Comparison of ENCODE assay signal across 24 cellular contexts in genomic region chr6:153145591-153145990, GRCh38. TPM values are rescaled to one million over a fixed set of nuclear protein-coding genes. Genes with fewer than 3 reads are reported as not detected.
A peak's percentile ranks its signal among the peaks of the same experiment; 100 is the strongest.
DNase-seq lines count a peak whose midpoint lies in the region; FAIRE-seq and TF ChIP-seq lines count a peak whose summit lies in the region.
"Had no signal": no experiment of that assay in that cellular context is flagged by ENCODE, and none has a peak within 500 bp of the region (broad histone marks: within the 10 kb centered on the region; RNA-seq: fewer than 3 reads in every experiment).

No MANE protein-coding gene starts in this region.

- no peak for FAIRE-seq in H1 (lab: Jason Lieb, UNC)
- FAIRE-seq: HepG2, small intestine had no signal

- H3K4ac ChIP-seq in H1 (replicated peaks; ENCODE audit: insufficient read length, low read depth, low read length): no peak overlapping the region

- no peak overlapping the region for H3K4me2 ChIP-seq in H1 (ENCODE audit: insufficient read depth in 1 of 2, low read depth in 2 of 2, low read length in 2 of 2)

- H3K56ac ChIP-seq in H1 (replicated peaks; ENCODE audit: insufficient read length, low read depth, low read length): no peak overlapping the region

- H2BK5ac ChIP-seq in H1 (ENCODE audit: low read depth, low read length): no peak overlapping the region

- no peak overlapping the region for H2BK120ac ChIP-seq in H1 (replicated peaks; ENCODE audit: low read depth, low read length)

- H3K27me3 ChIP-seq in H1 (replicated peaks in 1 of 4; ENCODE audit: control insufficient read depth in 3 of 4, extremely low read depth in 1 of 4, insufficient read depth in 3 of 4, low read length in 3 of 4) (no peaks in the 10 kb centered on the region), dorsolateral prefrontal cortex (peaks cover 0 to 4% (median 0%) of the 10 kb centered on the region in 45 donors)
- H3K27me3 ChIP-seq: cardiac muscle cell, SJCRH30, suprapubic skin, uterus had no signal

- DNase-seq in DMS79 treated with DMSO at 0.1 percent for 48 hours (lab: John Stamatoyannopoulos, UW) (peak; percentile 94), NCI-H146 (lab: John Stamatoyannopoulos, UW) (peak; percentile 69), NCI-H345 treated with DMSO at 0.1 percent for 48 hours (lab: John Stamatoyannopoulos, UW; ENCODE audit: unreplicated experiment) (peak; percentile 96), H1 (ENCODE audit: low read depth in 1 of 2, low spot score in 2 of 2) (no peak), dorsolateral prefrontal cortex (no peak), GDM1 (lab: John Stamatoyannopoulos, UW) (no peak), GM10248 (ENCODE audit: extremely low spot score) (no peak)
- DNase-seq: activated CD4-positive, alpha-beta T cell treated with anti-CD3 and anti-CD28 coated beads for 4 hours; activated naive CD4-positive, alpha-beta T cell treated with anti-CD3 and anti-CD28 coated beads, Interleukin-2, amount 10 ng/mL, durations not matched to agents 7 days and 5 days; activated T-cell treated with anti-CD3 and anti-CD28 coated beads, Interleukin-2, amount 50 U/mL, for 72 hours; anterior cingulate cortex; DMS 273 treated with DMSO at 0.1 percent for 48 hours; GOT3; NCI-H1048; psoas muscle; SJCRH30; small intestine; stimulated activated CD4-positive, alpha-beta T cell treated with anti-CD3 and anti-CD28 coated beads, Interleukin-2, amount 100 ng/mL, for 24 hours; uterus had no signal

- no peak overlapping the region for H2BK20ac ChIP-seq in H1 (ENCODE audit: low read length)

- no peak overlapping the region for H2BK12ac ChIP-seq in H1 (ENCODE audit: low read depth, low read length)

- no peak overlapping the region; the same call in 1 of the 2 replicates for H3K18ac ChIP-seq in H1 (ENCODE audit: extremely low read depth, low read length)

- H2AK5ac ChIP-seq in H1 (ENCODE audit: low read depth, low read length): no peak overlapping the region

- no peak overlapping the region for H4K91ac ChIP-seq in H1 (replicated peaks; ENCODE audit: insufficient read length, low read length)

- TF ChIP-seq RAD21 in H1 (IDR thresholded peaks at IDR 0.05 in 1 of 2, conservative IDR thresholded peaks at IDR 0.05 in 1 of 2; ENCODE audit: low read depth in 2 of 2, low read length in 2 of 2): no peak

- no peak overlapping the region for H4K5ac ChIP-seq in H1 (ENCODE audit: insufficient read length, low read depth, low read length)

- intact Hi-C loops in dorsolateral prefrontal cortex (cut with DNase I): no loop called here

- TF ChIP-seq POLR2A in H1 (IDR thresholded peaks at IDR 0.05; ENCODE audit: control extremely low read depth in 1 of 2, low read depth in 2 of 2, low read length in 2 of 2): no peak

- H3K4me3 ChIP-seq in H1 (ENCODE audit: extremely low read depth in 1 of 4, insufficient read depth in 2 of 4, low read depth in 3 of 4, low read length in 4 of 4) (no peak overlapping the region), dorsolateral prefrontal cortex (no peak overlapping the region)
- H3K4me3 ChIP-seq: cardiac muscle cell, psoas muscle, SJCRH30, suprapubic skin, uterus had no signal

- no peak for TF ChIP-seq EP300 in H1 (IDR thresholded peaks at IDR 0.05; ENCODE audit: borderline replicate concordance in 1 of 2, low read depth in 2 of 2, low read length in 2 of 2)

- no peaks in the 10 kb centered on the region for H3K36me3 ChIP-seq in H1 (ENCODE audit: control insufficient read depth in 2 of 4, insufficient read depth in 4 of 4, low read length in 3 of 4)
- H3K36me3 ChIP-seq: cardiac muscle cell, SJCRH30, suprapubic skin, uterus had no signal

- H4K8ac ChIP-seq in H1 (ENCODE audit: extremely low read depth, insufficient read depth, low read length): no peak overlapping the region

- CTCF ChIA-PET in H1 (lab: Charles Lee; ENCODE audit: partially characterized antibody) (interaction anchor here (1.0 to 1.6 kb wide), 6 partner anchors 9 to 411 kb away, joined by 3 to 6 read pairs (median 4); no protein-coding TSS in a partner anchor), GM10248 (lab: Yijun Ruan, JAX) (interaction anchor here (1.0 kb wide), 1 partner anchor 9 kb away, joined by 3 read pairs; no protein-coding TSS in a partner anchor)

- H3K4me1 ChIP-seq in H1 (replicated peaks in 1 of 4; ENCODE audit: control insufficient read depth in 3 of 4, insufficient read depth in 4 of 4, low read length in 3 of 4): peaks cover 0 to 3% (median 0%) of the 10 kb centered on the region in 4 experiments; a peak in 2 of 7 replicates
- H3K4me1 ChIP-seq: psoas muscle, SJCRH30, suprapubic skin, uterus had no signal

- no peaks in the 10 kb centered on the region for H3K79me1 ChIP-seq in H1 (ENCODE audit: low read depth, low read length)

- no peak overlapping the region for H3K9ac ChIP-seq in H1 (replicated peaks in 1 of 4; ENCODE audit: extremely low read depth in 1 of 4, low read depth in 3 of 4, low read length in 3 of 4)

- no peaks in the 10 kb centered on the region for H3K79me2 ChIP-seq in H1 (ENCODE audit: control insufficient read depth in 1 of 2, insufficient read depth in 2 of 2, low read length in 2 of 2)

- 0 out of 2 replicates have a peak overlapping the region, but pooled peaks have one; percentile 45 for H2AFZ ChIP-seq in H1 (ENCODE audit: low read length)

- POLR2A ChIA-PET in H1 (lab: Charles Lee; ENCODE audit: partially characterized antibody) (no interaction called here), GM10248 (lab: Yijun Ruan, JAX) (no interaction called here)

- H3K23me2 ChIP-seq in H1 (ENCODE audit: low read depth, low read length): no peaks in the 10 kb centered on the region

- H3K9me3 ChIP-seq in H1 (ENCODE audit: insufficient read depth in 2 of 2, low read depth in 1 of 2, low read length in 1 of 2): no peaks in the 10 kb centered on the region
- H3K9me3 ChIP-seq: psoas muscle, suprapubic skin had no signal

- 91% methylated on average over 4 of the region's 4 CpGs; no CpG with 5 or more reads in 1 of the 2 experiments for WGBS in H1 (ENCODE audit: extremely low coverage in 1 of 2, insufficient coverage in 1 of 2, insufficient read length in 1 of 2, insufficient replicate concordance in 2 of 2, low coverage in 1 of 2, low lambda C conversion rate in 2 of 2, missing lambda C conversion rate in 1 of 2), 2 experiments

- H3K14ac ChIP-seq in H1 (ENCODE audit: insufficient read length): no peak overlapping the region

- H2BK15ac ChIP-seq in H1 (ENCODE audit: low read length): no peak overlapping the region

- no peak overlapping the region for H3K27ac ChIP-seq in H1 (ENCODE audit: low read depth, low read length)
- no peak overlapping the region for H3K27ac ChIP-seq in dorsolateral prefrontal cortex
- H3K27ac ChIP-seq: cardiac muscle cell, HL-60, psoas muscle, SJCRH30, suprapubic skin, uterus had no signal

- no peak overlapping the region for H3K23ac ChIP-seq in H1 (ENCODE audit: insufficient read length)

- no peaks in the 10 kb centered on the region for H4K20me1 ChIP-seq in H1 (replicated peaks in 1 of 2; ENCODE audit: control insufficient read depth in 1 of 2, insufficient read depth in 2 of 2, low read length in 2 of 2)

- TF ChIP-seq CTCF in H1 (IDR thresholded peaks at IDR 0.05; ENCODE audit: control extremely low read depth in 1 of 3, insufficient read depth in 1 of 3, low read depth in 1 of 3, low read length in 3 of 3) (peak in 1 of 3 experiments; percentile 43; a peak in 2 of 4 replicates), dorsolateral prefrontal cortex (IDR thresholded peaks at IDR 0.05 in 54 of 56, conservative IDR thresholded peaks at IDR 0.05 in 2 of 56; ENCODE audit: low read depth in 1 of 56, partially characterized antibody in 56 of 56) (no peak), GM10248 (IDR thresholded peaks at IDR 0.05; ENCODE audit: control extremely low read depth, extremely low read depth, low read depth, missing control alignments) (no peak)

TF ChIP-seq in H1, 55 proteins besides CTCF, POLR2A, EP300 and RAD21:
- TF ChIP-seq TCF12 (IDR thresholded peaks at IDR 0.05; ENCODE audit: low read depth, low read length): peak; percentile 68; the same call in 1 of the 2 replicates
- no peak for TF ChIP-seq POU5F1 (IDR thresholded peaks at IDR 0.05; ENCODE audit: low read depth, low read length)
- TF ChIP-seq E2F6 (IDR thresholded peaks at IDR 0.05): no peak

RNA-seq across cellular contexts. Expression of gene RGS17, which starts 14.5 kb away (rescaled TPM):
- total RNA-seq in H1 (2021; fragmentation: NEBNext Ultra II Directional; extraction: Animal tissue kit (Norgen Biotek cat#: 25700)): 10.7 and 12.2 TPM in 2 replicates
- 2.0 and 2.3 TPM in 2 replicates for polyA plus RNA-seq in H1 (2011; rRNA removed)
- 2.4 TPM for polyA plus RNA-seq in H1 (2011; cell fraction: cytosol; rRNA removed)
- polyA plus RNA-seq in H1 (2011; cell fraction: nucleus; rRNA removed): 4.0 TPM
- 1.9 to 4.3 TPM (median 2.4 TPM) in 4 replicates for polyA plus RNA-seq in H1 (2012, experiment 1 of 2)
- 0.54 TPM for polyA plus RNA-seq in H1 (2012, experiment 2 of 2)
- 11.1 TPM for polyA plus RNA-seq in H1 (2013, experiment 1 of 2)
- polyA plus RNA-seq in H1 (2013, experiment 2 of 2): 9.0 TPM
- 6.2 and 6.8 TPM in 2 replicates for polyA minus RNA-seq in H1 (2011; rRNA and poly(A)+ RNA removed)
- 6.7 TPM for polyA minus RNA-seq in H1 (2011; cell fraction: cytosol; rRNA and poly(A)+ RNA removed)
- 18.0 TPM for polyA minus RNA-seq in H1 (2011; cell fraction: nucleus; rRNA and poly(A)+ RNA removed)
- 10 to 100 TPM in 53 of 120 experiments, 1 to 10 TPM in 67; 2.8 to 18.3 (median 9.5) TPM for total RNA-seq in dorsolateral prefrontal cortex
- total RNA-seq: activated T-cell treated with anti-CD3 and anti-CD28 coated beads, Interleukin-2, amount 50 U/mL, for 72 hours; HepG2; T-helper 1 cell treated with Interleukin-12 subunit alpha and Interleukin-12 subunit beta and Interleukin-4 antibody, amounts not matched to agents 30 ng/mL and 1 ng/mL, for 36 hours had no signal

Comparison
In these comparisons a context has a peak if more than half of its experiments do, and no peak if none do; other contexts are left out.
1. DNase-seq: peak in DMS79 treated with DMSO at 0.1 percent for 48 hours (single experiment), NCI-H146 (single experiment) and NCI-H345 treated with DMSO at 0.1 percent for 48 hours (single experiment); none in H1 (0 of 2), dorsolateral prefrontal cortex (0 of 10), GDM1 (single experiment) and GM10248 (single experiment).